In the genomic region with DNA sequence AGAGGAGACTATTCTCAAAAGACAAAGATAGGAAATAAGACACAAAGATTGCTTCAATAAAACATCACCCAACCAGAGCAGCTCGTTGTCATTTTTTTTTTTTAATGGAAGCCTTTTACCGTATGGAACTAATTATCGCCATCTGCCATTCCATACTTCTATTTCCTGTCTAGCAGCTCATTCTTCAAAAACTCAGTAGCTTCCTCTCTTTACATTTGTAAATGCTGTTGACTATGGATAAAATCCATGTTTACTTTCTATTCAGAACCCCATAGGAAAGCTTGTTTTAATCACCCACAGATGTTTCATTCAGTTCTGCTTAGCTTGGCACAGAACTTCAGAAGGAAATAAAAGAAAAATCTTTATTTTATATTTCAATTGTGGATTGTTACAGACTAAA, we compare ENCODE assay signal across 18 cellular contexts.
DNase-seq lines count a peak whose midpoint lies in the region; ATAC-seq and TF ChIP-seq lines count a peak whose summit lies in the region.
"Had no signal": no experiment of that assay in that cellular context is flagged by ENCODE, and none has a peak within 500 bp of the region (broad histone marks: within the 10 kb centered on the region; RNA-seq: fewer than 3 reads in every experiment).

No MANE protein-coding gene starts in this region.

- H3K36me3 ChIP-seq in SJSA1 = no peaks in the 10 kb centered on the region
- no peaks in the 10 kb centered on the region for H3K36me3 ChIP-seq in naive thymus-derived CD4-positive, alpha-beta T cell (ENCODE audit: control insufficient read depth in 2 of 3, insufficient read depth in 3 of 3, low read length in 3 of 3)
- H3K36me3 ChIP-seq: BLaER1, heart right ventricle, spleen had no signal

- H3K27ac Mint-ChIP-seq in nephron = peak overlapping the region; percentile 70 to 80 (median 76)
- no peak overlapping the region for H3K27ac Mint-ChIP-seq in naive thymus-derived CD4-positive, alpha-beta T cell
- H3K27ac Mint-ChIP-seq: activated CD4-positive, alpha-beta T cell treated with anti-CD3 and anti-CD28 coated beads, Interleukin-2, amount 10 ng/mL, durations not matched to agents 24 days and 14 days had no signal

- H3K27me3 ChIP-seq in SJSA1 (replicated peaks) = no peaks in the 10 kb centered on the region
- H3K27me3 ChIP-seq in naive thymus-derived CD4-positive, alpha-beta T cell (ENCODE audit: control insufficient read depth in 2 of 2, insufficient read depth in 2 of 2, low read length in 2 of 2) = no peaks in the 10 kb centered on the region
- H3K27me3 ChIP-seq: BLaER1, heart right ventricle, spleen had no signal

- no peaks in the 10 kb centered on the region for H3K27me3 Mint-ChIP-seq in nephron (ENCODE audit: low read depth)
- peaks cover 0 to 44% (median 15%) of the 10 kb centered on the region in 5 donors for H3K27me3 Mint-ChIP-seq in naive thymus-derived CD4-positive, alpha-beta T cell
- H3K27me3 Mint-ChIP-seq: activated CD4-positive, alpha-beta T cell treated with anti-CD3 and anti-CD28 coated beads, Interleukin-2, amount 10 ng/mL, durations not matched to agents 24 days and 14 days; central memory CD8-positive, alpha-beta T cell had no signal

- peaks cover 4% of the 10 kb centered on the region for H3K4me1 ChIP-seq in SJSA1 (replicated peaks)
- no peaks in the 10 kb centered on the region for H3K4me1 ChIP-seq in naive thymus-derived CD4-positive, alpha-beta T cell (ENCODE audit: control insufficient read depth in 2 of 2, insufficient read depth in 2 of 2, low read length in 2 of 2)
- H3K4me1 ChIP-seq: BLaER1, heart right ventricle, spleen had no signal

- no peak overlapping the region for H3K4me3 ChIP-seq in SJSA1
- H3K4me3 ChIP-seq in naive thymus-derived CD4-positive, alpha-beta T cell (ENCODE audit: low read length) = no peak overlapping the region
- H3K4me3 ChIP-seq: BLaER1, heart right ventricle, spleen had no signal

- H3K27ac ChIP-seq in SJSA1 = peak overlapping the region; percentile 21; the same call in 1 of the 2 replicates
- no peak overlapping the region for H3K27ac ChIP-seq in naive thymus-derived CD4-positive, alpha-beta T cell (ENCODE audit: low read depth, low read length)
- H3K27ac ChIP-seq: BLaER1, heart right ventricle, spleen had no signal

- CTCF ChIA-PET in naive thymus-derived CD4-positive, alpha-beta T cell (lab: Charles Lee) = no interaction called here

- POLR2A ChIA-PET in naive thymus-derived CD4-positive, alpha-beta T cell (lab: Charles Lee) = no interaction called here

- peaks cover 7% of the 10 kb centered on the region for H3K4me1 Mint-ChIP-seq in nephron
- no peaks in the 10 kb centered on the region for H3K4me1 Mint-ChIP-seq in naive thymus-derived CD4-positive, alpha-beta T cell
- H3K4me1 Mint-ChIP-seq: activated CD4-positive, alpha-beta T cell treated with anti-CD3 and anti-CD28 coated beads, Interleukin-2, amount 10 ng/mL, durations not matched to agents 24 days and 14 days; central memory CD8-positive, alpha-beta T cell had no signal

- H3K4me3 Mint-ChIP-seq in nephron = no peak overlapping the region
- no peak overlapping the region for H3K4me3 Mint-ChIP-seq in naive thymus-derived CD4-positive, alpha-beta T cell
- H3K4me3 Mint-ChIP-seq: activated CD4-positive, alpha-beta T cell treated with anti-CD3 and anti-CD28 coated beads, Interleukin-2, amount 10 ng/mL, durations not matched to agents 24 days and 14 days; central memory CD8-positive, alpha-beta T cell had no signal

- DNase-seq in DMS53 treated with DMSO at 0.1 percent for 48 hours (lab: John Stamatoyannopoulos, UW; ENCODE audit: unreplicated experiment) = peak; percentile 42
- DNase-seq in NCI-H1694 treated with DMSO at 0.1 percent for 48 hours (lab: John Stamatoyannopoulos, UW) = peak; percentile 90
- DNase-seq in SJSA1 (ENCODE audit: low read depth in 1 of 2, low spot score in 2 of 2) = peak in 1 of 2 experiments; percentile 68
- no peak for DNase-seq in naive thymus-derived CD4-positive, alpha-beta T cell
- no peak for DNase-seq in nucleus accumbens (lab: John Stamatoyannopoulos, UW)
- no peak for DNase-seq in NK-92 (lab: John Stamatoyannopoulos, UW; ENCODE audit: unreplicated experiment)
- DNase-seq: activated CD4-positive, alpha-beta T cell treated with anti-CD3 and anti-CD28 coated beads, Interleukin-2, amount 10 ng/mL, durations not matched to agents 24 days and 14 days; activated T-cell treated with anti-CD3 and anti-CD28 coated beads, Interleukin-2, amount 50 U/mL, for 1 hour; heart right ventricle; kidney glomerular epithelial cell; NCI-H82; Right ventricle myocardium superior; spleen; T1000 had no signal

- no peak for TF ChIP-seq CTCF in nephron (IDR thresholded peaks at IDR 0.05; ENCODE audit: unreplicated experiment in 3 of 3)

- no peak for ATAC-seq in naive thymus-derived CD4-positive, alpha-beta T cell
- no peak for ATAC-seq in HG03342 (IDR thresholded peaks at IDR 0.05; ENCODE audit: unreplicated experiment)
- ATAC-seq: heart right ventricle had no signal

- peaks cover 12% of the 10 kb centered on the region for H3K9me3 Mint-ChIP-seq in nephron
- peaks cover 0 to 30% (median 7%) of the 10 kb centered on the region in 11 donors for H3K9me3 Mint-ChIP-seq in naive thymus-derived CD4-positive, alpha-beta T cell
- H3K9me3 Mint-ChIP-seq: activated CD4-positive, alpha-beta T cell treated with anti-CD3 and anti-CD28 coated beads, Interleukin-2, amount 10 ng/mL, durations not matched to agents 24 days and 14 days; central memory CD8-positive, alpha-beta T cell had no signal

- no peaks in the 10 kb centered on the region; the same call in 1 of the 2 replicates for H3K9me3 ChIP-seq in SJSA1 (replicated peaks)
- H3K9me3 ChIP-seq in naive thymus-derived CD4-positive, alpha-beta T cell (ENCODE audit: control insufficient read depth in 2 of 3, low read length in 3 of 3) = peaks cover 0 to 4% (median 0%) of the 10 kb centered on the region in 3 experiments

- no peaks in the 10 kb centered on the region for H3K36me3 Mint-ChIP-seq in nephron (ENCODE audit: low read depth)
- peaks cover 0 to 4% (median 0%) of the 10 kb centered on the region in 5 donors for H3K36me3 Mint-ChIP-seq in naive thymus-derived CD4-positive, alpha-beta T cell

- intact Hi-C loops in naive thymus-derived CD4-positive, alpha-beta T cell (cut with micrococcal nuclease) = no loop called here

Comparison
In these comparisons a context has a peak if more than half of its experiments do, and no peak if none do; other contexts are left out.
1. DNase-seq: peak in DMS53 treated with DMSO at 0.1 percent for 48 hours (single experiment) and NCI-H1694 treated with DMSO at 0.1 percent for 48 hours (single experiment); none in naive thymus-derived CD4-positive, alpha-beta T cell (0 of 9), nucleus accumbens (0 of 56) and NK-92 (single experiment).
2. H3K27ac Mint-ChIP-seq: peak in nephron (3 of 3); none in naive thymus-derived CD4-positive, alpha-beta T cell (0 of 9).